ENCODE assay signal across 1 cellular context in genomic region chr11:70240337-70240736, GRCh38.
TF ChIP-seq lines count a peak whose summit lies in the region.

No MANE protein-coding gene starts in this region.

TF ChIP-seq in IMR-90, 13 proteins besides CTCF, POLR2A, EP300 and RAD21:
- TF ChIP-seq ELK1 (IDR thresholded peaks at IDR 0.05; ENCODE audit: borderline replicate concordance, low read depth, low read length) (no peak), RCOR1 (IDR thresholded peaks at IDR 0.05; ENCODE audit: insufficient replicate concordance, low read length) (no peak), FOS (IDR thresholded peaks at IDR 0.05; ENCODE audit: low read depth, low read length) (no peak), MAZ (IDR thresholded peaks at IDR 0.05; ENCODE audit: borderline replicate concordance, low read depth, low read length) (no peak), BHLHE40 (IDR thresholded peaks at IDR 0.05; ENCODE audit: low read depth, low read length) (no peak), USF2 (IDR thresholded peaks at IDR 0.05; ENCODE audit: low read depth, low read length) (no peak), MXI1 (IDR thresholded peaks at IDR 0.05; ENCODE audit: borderline replicate concordance, low read depth, low read length) (no peak), RFX5 (IDR thresholded peaks at IDR 0.05; ENCODE audit: low read depth, low read length) (no peak), SMC3 (IDR thresholded peaks at IDR 0.05; ENCODE audit: low read depth, low read length) (no peak), MAFK (IDR thresholded peaks at IDR 0.05; ENCODE audit: low read depth, low read length) (no peak), CEBPB (IDR thresholded peaks at IDR 0.05; ENCODE audit: low read depth, low read length) (no peak), CHD1 (IDR thresholded peaks at IDR 0.05; ENCODE audit: low read depth, low read length) (no peak), NFE2L2 (IDR thresholded peaks at IDR 0.05; ENCODE audit: low read depth, low read length) (no peak)
